ENCODE assay signal across 9 cellular contexts in genomic region chr10:35409094-35409582, GRCh38.
DNase-seq lines count a peak whose midpoint lies in the region; ATAC-seq and TF ChIP-seq lines count a peak whose summit lies in the region.
"Had no signal": no experiment of that assay in that cellular context is flagged by ENCODE, and none has a peak within 500 bp of the region (broad histone marks: within the 10 kb centered on the region; RNA-seq: fewer than 3 reads in every experiment).

No MANE protein-coding gene starts in this region.

- no peak overlapping the region for H3K27ac ChIP-seq in ovary
- H3K27ac ChIP-seq: epithelial cell of prostate had no signal

- H3K36me3 ChIP-seq in ovary, result no peaks in the 10 kb centered on the region

- H3K27me3 ChIP-seq in ovary, result no peaks in the 10 kb centered on the region

- peak; percentile 21 for DNase-seq in COLO829 (ENCODE audit: low spot score)
- peak; percentile 88 for DNase-seq in HCEC 1CT
- peak; percentile 8 for DNase-seq in SK-MEL-5 (ENCODE audit: low read depth, low spot score)
- DNase-seq in Right ventricle myocardium superior, result no peak
- peak; percentile 47 for DNase-seq in smooth muscle cell of the brain vasculature (ENCODE audit: low read depth, low spot score)
- DNase-seq in ovary, result no peak
- no peak for DNase-seq in activated CD8-positive, alpha-beta memory T cell treated with anti-CD3 and anti-CD28 coated beads, Interleukin-2, amount 50 U/mL, for 4 hours

- no peak for TF ChIP-seq POLR2A in ovary (IDR thresholded peaks at IDR 0.05)

- in situ Hi-C loops in SK-MEL-5 (cut with HindIII; ENCODE audit: low pct_unique_long_range_greater_than_20kb, low sequenced_read_pairs), result no loop called here

- no peak for TF ChIP-seq EP300 in ovary (IDR thresholded peaks at IDR 0.05)

- peaks cover 14% of the 10 kb centered on the region for H3K4me1 ChIP-seq in ovary (ENCODE audit: insufficient read depth)

- intact Hi-C loops in Right ventricle myocardium superior (cut with DNase I) (no loop called here), ovary (cut with DNase I) (no loop called here)

- ATAC-seq in Right ventricle myocardium superior (ENCODE audit: poor library complexity) (peak; percentile 82), GM21737 (IDR thresholded peaks at IDR 0.05; ENCODE audit: unreplicated experiment) (no peak)

- 59 to 76% (median 70%) methylated on average over 2 of the region's 2 CpGs for WGBS in ovary, 3 donors

- no peaks in the 10 kb centered on the region for H3K9me3 ChIP-seq in ovary

- no peak for TF ChIP-seq CTCF in ovary (IDR thresholded peaks at IDR 0.05)

- H3K4me3 ChIP-seq in ovary, result no peak overlapping the region

Comparison
In these comparisons a context has a peak if more than half of its experiments do, and no peak if none do; other contexts are left out.
1. DNase-seq: peak in COLO829 (single experiment), HCEC 1CT (single experiment), SK-MEL-5 (single experiment) and smooth muscle cell of the brain vasculature (single experiment); none in Right ventricle myocardium superior (single experiment), ovary (0 of 5) and activated CD8-positive, alpha-beta memory T cell treated with anti-CD3 and anti-CD28 coated beads, Interleukin-2, amount 50 U/mL, for 4 hours (single experiment).